ENCODE assay signal across 8 cellular contexts in the genomic region with DNA sequence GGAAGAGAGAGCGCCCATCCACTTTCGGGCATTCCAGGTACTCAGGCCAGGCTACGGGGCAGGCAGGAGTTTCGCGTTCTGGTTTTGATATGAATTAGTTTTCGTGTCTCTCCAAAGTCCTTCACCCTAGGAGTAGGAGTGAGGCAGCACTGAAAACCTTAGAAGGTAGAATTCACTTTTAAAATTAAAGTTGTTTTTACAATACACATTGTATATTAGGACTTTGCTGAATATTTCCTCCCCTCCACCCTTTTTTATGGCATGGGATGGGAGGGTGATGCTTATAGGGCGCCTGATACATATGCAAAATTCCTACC. TPM values are rescaled to one million over a fixed set of nuclear protein-coding genes. Genes with fewer than 3 reads are reported as not detected.
DNase-seq lines count a peak whose midpoint lies in the region; ATAC-seq and TF ChIP-seq lines count a peak whose summit lies in the region.

No MANE protein-coding gene starts in this region.

- H3K27me3 ChIP-seq in gastroesophageal sphincter: no peaks in the 10 kb centered on the region
- H3K27me3 ChIP-seq in gastrocnemius medialis: peaks cover 0 to 7% (median 0%) of the 10 kb centered on the region in 3 donors

- in situ Hi-C loops in gastrocnemius medialis (cut with MboI; ENCODE audit: low sequenced_read_pairs in 4 of 4): loop anchor here in 1 of 4 donors (25.0 kb wide), 1 partner anchor 124 kb away; no protein-coding TSS in a partner anchor

- H3K4me1 ChIP-seq in gastroesophageal sphincter (peaks cover 0 to 31% (median 2%) of the 10 kb centered on the region in 3 donors), gastrocnemius medialis (peaks cover 7 to 11% of the 10 kb centered on the region in 2 donors)

- TF ChIP-seq POLR2A in gastroesophageal sphincter (IDR thresholded peaks at IDR 0.05): no peak
- no peak for TF ChIP-seq POLR2A in gastrocnemius medialis (IDR thresholded peaks at IDR 0.05)

- ATAC-seq in WTC11: no peak
- ATAC-seq in gastroesophageal sphincter: no peak
- ATAC-seq in gastrocnemius medialis: no peak

- CTCF ChIA-PET in WTC11 (lab: Charles Lee): interaction anchor here (0.8 to 2.4 kb wide), 3 partner anchors 12 to 127 kb away, joined by 3 to 25 read pairs (median 12); no protein-coding TSS in a partner anchor

- H3K27ac Mint-ChIP-seq in WTC11: no peak overlapping the region

- no peak for DNase-seq in GM12865 (ENCODE audit: low read depth)
- DNase-seq in WTC11 (ENCODE audit: low spot score): no peak
- no peak for DNase-seq in gastrocnemius medialis
- DNase-seq in RKO (ENCODE audit: low spot score): no peak
- DNase-seq in SW480 (ENCODE audit: low spot score): no peak
- no peak for DNase-seq in stimulated activated CD4-positive, alpha-beta T cell treated with anti-CD3 and anti-CD28 coated beads, Interleukin-4, amount 100 ng/mL, for 1 hour
- DNase-seq in A172 (ENCODE audit: low spot score): no peak

- peak overlapping the region; percentile 93 for H3K4me3 Mint-ChIP-seq in WTC11

- no peaks in the 10 kb centered on the region for H3K36me3 ChIP-seq in gastroesophageal sphincter
- no peaks in the 10 kb centered on the region for H3K36me3 ChIP-seq in gastrocnemius medialis

- peak overlapping the region; percentile 78 to 96 (median 93) for H3K27ac ChIP-seq in gastroesophageal sphincter
- peak overlapping the region; percentile 68 to 83 (median 76) for H3K27ac ChIP-seq in gastrocnemius medialis

- WGBS in gastroesophageal sphincter (ENCODE audit: low coverage in 1 of 2), 2 donors: 2 to 4% methylated on average over 3 to 4 of the region's 7 CpGs

- H3K9me3 Mint-ChIP-seq in WTC11: peaks cover 8% of the 10 kb centered on the region; the same call in 1 of the 2 replicates

- POLR2A ChIA-PET in WTC11 (lab: Charles Lee): interaction anchor here (1.2 to 1.9 kb wide), 2 partner anchors 11 to 13 kb away, joined by 4 to 10 read pairs; no protein-coding TSS in a partner anchor

- peaks cover 33% of the 10 kb centered on the region for H3K4me1 Mint-ChIP-seq in WTC11

- TF ChIP-seq CTCF in GM12865 (IDR thresholded peaks at IDR 0.05; ENCODE audit: insufficient read depth, low read depth, low read length, missing control alignments): no peak
- no peak for TF ChIP-seq CTCF in WTC11 (IDR thresholded peaks at IDR 0.05)
- TF ChIP-seq CTCF in gastroesophageal sphincter (IDR thresholded peaks at IDR 0.05): no peak
- TF ChIP-seq CTCF in gastrocnemius medialis (IDR thresholded peaks at IDR 0.05 in 4 of 5, conservative IDR thresholded peaks at IDR 0.05 in 1 of 5): no peak

- H3K9me3 ChIP-seq in gastroesophageal sphincter (no peaks in the 10 kb centered on the region), gastrocnemius medialis (no peaks in the 10 kb centered on the region)

- intact Hi-C loops in gastrocnemius medialis (cut with DNase I; ENCODE audit: low total_unique reads): loop anchor here (5.0 kb wide), 1 partner anchor 96 kb away; no protein-coding TSS in a partner anchor

- peaks cover 4% of the 10 kb centered on the region; the same call in 1 of the 2 replicates for H3K27me3 Mint-ChIP-seq in WTC11 (ENCODE audit: low read depth)

- peak overlapping the region; percentile 68 for H3K4me3 ChIP-seq in GM12865 (ENCODE audit: low read depth, low read length)
- H3K4me3 ChIP-seq in gastroesophageal sphincter: peak overlapping the region; percentile 64 to 77
- H3K4me3 ChIP-seq in gastrocnemius medialis: peak overlapping the region; percentile 61 to 76 (median 68)

- no peaks in the 10 kb centered on the region for H3K36me3 Mint-ChIP-seq in WTC11

- no peak for TF ChIP-seq EP300 in gastroesophageal sphincter (IDR thresholded peaks at IDR 0.05)

TF ChIP-seq in WTC11, 78 proteins besides CTCF, POLR2A, EP300 and RAD21:
- TF ChIP-seq OVOL2 (CRISPR knock-in tag; IDR thresholded peaks at IDR 0.05; ENCODE audit: borderline replicate concordance): no peak
- TF ChIP-seq ZNF263 (CRISPR knock-in tag; IDR thresholded peaks at IDR 0.05; ENCODE audit: low read depth): no peak
- no peak for TF ChIP-seq ZNF219 (CRISPR knock-in tag; IDR thresholded peaks at IDR 0.05; ENCODE audit: borderline replicate concordance)
TF ChIP-seq in WTC11: peak in this region for 0.

RNA-seq across cellular contexts. Expression of gene ITGA1, which starts 0.7 kb away (rescaled TPM):
- 4.1 to 6.5 TPM (median 4.6 TPM) in 3 replicates for total RNA-seq in WTC11 (2021)
- 100 to 1,000 TPM; 219 to 326 (median 240) TPM for total RNA-seq in gastroesophageal sphincter
- total RNA-seq in gastrocnemius medialis: 10 to 100 TPM in 2 of 4 donors, 1 to 10 TPM in 2; 5.7 to 20.4 (median 12.4) TPM
- total RNA-seq in A172 (2014; rRNA removed; shearing (Covaris generic)): 0.71 and 3.7 TPM in 2 replicates

RNA-seq across cellular contexts. Expression of gene PELO, which starts 0.7 kb away (rescaled TPM):
- total RNA-seq in WTC11 (2021) (13.6 to 18.7 TPM (median 17.8 TPM) in 3 replicates), gastroesophageal sphincter (10 to 100 TPM; 49.4 to 78.0 (median 59.0) TPM), gastrocnemius medialis (10 to 100 TPM; 13.8 to 28.5 (median 18.5) TPM)
- total RNA-seq in A172 (2014; rRNA removed; shearing (Covaris generic)): 20.8 and 21.7 TPM in 2 replicates

Comparison
In these comparisons a context has a peak if more than half of its experiments do, and no peak if none do; other contexts are left out.
1. RNA of gene ITGA1, which starts 0.7 kb away (total RNA-seq): 219 to 326 TPM in gastroesophageal sphincter; 5.7 to 20.4 TPM in gastrocnemius medialis, 4.1 to 6.5 TPM in WTC11 and 0.71 to 3.7 TPM in A172; every median in the first group is over 10 times any median in the second.
2. Peak in every context shown above with its lines, with median percentiles within 50 percentile points of each other: H3K4me3 ChIP-seq.